In genomic region chr19:18502236-18502632, GRCh38 we compare ENCODE assay signal across 14 cellular contexts. TPM values are rescaled to one million over a fixed set of nuclear protein-coding genes. Genes with fewer than 3 reads are reported as not detected.
DNase-seq lines count a peak whose midpoint lies in the region; ATAC-seq, FAIRE-seq and TF ChIP-seq lines count a peak whose summit lies in the region.
"Had no signal": no experiment of that assay in that cellular context is flagged by ENCODE, and none has a peak within 500 bp of the region (broad histone marks: within the 10 kb centered on the region; RNA-seq: fewer than 3 reads in every experiment).

No MANE protein-coding gene starts in this region.

- 76% methylated on average over 6 of the region's 6 CpGs for WGBS in liver
- no CpG with 5 or more reads among the region's 6 CpGs for WGBS in mesendoderm (ENCODE audit: extremely low coverage, insufficient coverage, low lambda C conversion rate)
- 71 to 85% (median 78%) methylated on average over 6 of the region's 6 CpGs for WGBS in small intestine, 3 donors

- H3K27ac ChIP-seq in liver (ENCODE audit: low read depth in 1 of 2, low read length in 2 of 2): peak overlapping the region; percentile 77 to 81
- H3K27ac ChIP-seq in stomach smooth muscle (ENCODE audit: low read length): peak overlapping the region; percentile 41
- H3K27ac ChIP-seq in mesendoderm (ENCODE audit: low read depth, low read length): no peak overlapping the region
- peak overlapping the region in 1 of 2 donors; percentile 24 for H3K27ac ChIP-seq in small intestine (ENCODE audit: low read depth in 1 of 2, low read length in 1 of 2)

- no peaks in the 10 kb centered on the region for H3K36me3 ChIP-seq in liver (ENCODE audit: control insufficient read depth in 4 of 4, insufficient read depth in 3 of 4, low read depth in 1 of 4, low read length in 3 of 4)
- H3K36me3 ChIP-seq in stomach smooth muscle (ENCODE audit: control insufficient read depth in 2 of 2, insufficient read depth in 2 of 2, low read length in 2 of 2): no peaks in the 10 kb centered on the region
- H3K36me3 ChIP-seq in mesendoderm (ENCODE audit: control insufficient read depth, insufficient read depth, low read length): no peaks in the 10 kb centered on the region
- no peaks in the 10 kb centered on the region for H3K36me3 ChIP-seq in small intestine (ENCODE audit: control insufficient read depth in 2 of 2, insufficient read depth in 2 of 2, low read length in 2 of 2)

- no peak for ATAC-seq in activated CD4-positive, alpha-beta T cell treated with anti-CD3 and anti-CD28 coated beads for 36 hours
- ATAC-seq: SK-N-SH treated with all-trans-retinoic acid at 6 μM for 48 hours had no signal

- H2AK5ac ChIP-seq in mesendoderm (ENCODE audit: low read length): no peak overlapping the region

- no peaks in the 10 kb centered on the region for H3K9me3 ChIP-seq in liver (ENCODE audit: control insufficient read depth in 4 of 4, low read length in 3 of 4)
- H3K9me3 ChIP-seq in stomach smooth muscle (ENCODE audit: control insufficient read depth in 2 of 2, low read length in 2 of 2): no peaks in the 10 kb centered on the region
- H3K9me3 ChIP-seq in small intestine (ENCODE audit: control insufficient read depth, low read depth): no peaks in the 10 kb centered on the region

- H3K27me3 ChIP-seq in liver (ENCODE audit: control insufficient read depth in 4 of 4, insufficient read depth in 4 of 4, low read length in 3 of 4): no peaks in the 10 kb centered on the region
- H3K27me3 ChIP-seq in stomach smooth muscle (ENCODE audit: control insufficient read depth in 1 of 2, insufficient read depth in 2 of 2, low read length in 2 of 2): no peaks in the 10 kb centered on the region
- no peaks in the 10 kb centered on the region for H3K27me3 ChIP-seq in mesendoderm (ENCODE audit: insufficient read depth, low read length, poor library complexity)
- H3K27me3 ChIP-seq in small intestine (ENCODE audit: control insufficient read depth in 2 of 2, insufficient read depth in 2 of 2, low read length in 2 of 2): no peaks in the 10 kb centered on the region

- no peak overlapping the region for H3K4me3 ChIP-seq in liver (ENCODE audit: low read depth in 1 of 3, low read length in 3 of 3)
- H3K4me3 ChIP-seq in stomach smooth muscle (ENCODE audit: low read length in 2 of 2): peak overlapping the region in 1 of 2 donors; percentile 29
- no peak overlapping the region for H3K4me3 ChIP-seq in mesendoderm (ENCODE audit: low read length)
- no peak overlapping the region for H3K4me3 ChIP-seq in small intestine (ENCODE audit: low read depth in 1 of 2, low read length in 2 of 2)

- H3K4me1 Mint-ChIP-seq in activated CD4-positive, alpha-beta T cell treated with anti-CD3 and anti-CD28 coated beads for 36 hours: peaks cover 93% of the 10 kb centered on the region
- peaks cover 54% of the 10 kb centered on the region for H3K4me1 Mint-ChIP-seq in activated T-helper 2 cell treated with anti-CD3 and anti-CD28 coated beads, Interferon-gamma antibody, Interleukin-2, Interleukin-4, amounts not matched to agents 10 μg/mL and 5 μg/mL and 100 μg/mL, durations not matched to agents 14 hours and 24 hours and 36 hours (ENCODE audit: low read depth)
- peaks cover 96% of the 10 kb centered on the region for H3K4me1 Mint-ChIP-seq in activated CD4-positive, alpha-beta memory T cell treated with anti-CD3 and anti-CD28 coated beads, Interleukin-2, amount 10 ng/mL, durations not matched to agents 7 days and 5 days

- peaks cover 2% of the 10 kb centered on the region for H3K36me3 Mint-ChIP-seq in activated CD4-positive, alpha-beta T cell treated with anti-CD3 and anti-CD28 coated beads for 36 hours (ENCODE audit: low read depth)
- no peaks in the 10 kb centered on the region for H3K36me3 Mint-ChIP-seq in activated T-helper 2 cell treated with anti-CD3 and anti-CD28 coated beads, Interferon-gamma antibody, Interleukin-2, Interleukin-4, amounts not matched to agents 10 μg/mL and 5 μg/mL and 100 μg/mL, durations not matched to agents 14 hours and 24 hours and 36 hours (ENCODE audit: low read depth)
- peaks cover 3% of the 10 kb centered on the region for H3K36me3 Mint-ChIP-seq in activated CD4-positive, alpha-beta memory T cell treated with anti-CD3 and anti-CD28 coated beads, Interleukin-2, amount 10 ng/mL, durations not matched to agents 7 days and 5 days (ENCODE audit: low read depth)

- no peak for FAIRE-seq in small intestine (lab: Jason Lieb, UNC)
- FAIRE-seq: A204.1, bronchial epithelial cell had no signal

- no peak overlapping the region for H2BK15ac ChIP-seq in mesendoderm (replicated peaks; ENCODE audit: low read depth)

- H2BK120ac ChIP-seq in mesendoderm (ENCODE audit: low read depth, low read length): no peak overlapping the region

- no peak for TF ChIP-seq RAD21 in liver (IDR thresholded peaks at IDR 0.05)

- H3K4me1 ChIP-seq in liver (ENCODE audit: control insufficient read depth in 4 of 4, insufficient read depth in 4 of 4, low read length in 3 of 4) (peaks cover 55 to 82% (median 81%) of the 10 kb centered on the region in 4 donors), stomach smooth muscle (ENCODE audit: control insufficient read depth, insufficient read depth, low read length) (peaks cover 85% of the 10 kb centered on the region), mesendoderm (ENCODE audit: control insufficient read depth, low read depth, low read length) (no peaks in the 10 kb centered on the region), small intestine (ENCODE audit: control insufficient read depth in 2 of 2, insufficient read depth in 1 of 2, low read depth in 1 of 2, low read length in 1 of 2) (peaks cover 36 to 47% of the 10 kb centered on the region in 2 donors)

- intact Hi-C loops in activated CD4-positive, alpha-beta T cell treated with anti-CD3 and anti-CD28 coated beads for 36 hours (cut with DNase I, micrococcal nuclease): no loop called here
- intact Hi-C loops in activated T-helper 2 cell treated with anti-CD3 and anti-CD28 coated beads, Interferon-gamma antibody, Interleukin-2, Interleukin-4, amounts not matched to agents 10 μg/mL and 5 μg/mL and 100 μg/mL, durations not matched to agents 14 hours and 24 hours and 36 hours (cut with micrococcal nuclease): no loop called here

- peak overlapping the region; percentile 79 for H3K27ac Mint-ChIP-seq in activated CD4-positive, alpha-beta T cell treated with anti-CD3 and anti-CD28 coated beads for 36 hours
- peak overlapping the region; percentile 7 for H3K27ac Mint-ChIP-seq in activated T-helper 2 cell treated with anti-CD3 and anti-CD28 coated beads, Interferon-gamma antibody, Interleukin-2, Interleukin-4, amounts not matched to agents 10 μg/mL and 5 μg/mL and 100 μg/mL, durations not matched to agents 14 hours and 24 hours and 36 hours
- no peak overlapping the region for H3K27ac Mint-ChIP-seq in activated CD4-positive, alpha-beta memory T cell treated with anti-CD3 and anti-CD28 coated beads, Interleukin-2, amount 10 ng/mL, durations not matched to agents 7 days and 5 days

- POLR2A ChIA-PET in activated CD4-positive, alpha-beta T cell treated with anti-CD3 and anti-CD28 coated beads for 36 hours (lab: Charles Lee): interaction anchor here (0.6 kb wide), 1 partner anchor 9 kb away, joined by 3 read pairs; no protein-coding TSS in a partner anchor
- POLR2A ChIA-PET in activated CD4-positive, alpha-beta memory T cell treated with anti-CD3 and anti-CD28 coated beads, Interleukin-2, amount 10 ng/mL, durations not matched to agents 7 days and 5 days (lab: Charles Lee): interaction anchor here (0.9 to 4.0 kb wide), 3 partner anchors 18 to 55 kb away, joined by 3 to 17 read pairs (median 3); partner anchors contain the start of genes ELL and KXD1

- H4K5ac ChIP-seq in mesendoderm (ENCODE audit: low read length): no peak overlapping the region

- no peak overlapping the region for H3K18ac ChIP-seq in mesendoderm (ENCODE audit: low read length)

- no peak overlapping the region for H4K8ac ChIP-seq in mesendoderm (ENCODE audit: low read depth, low read length)

- TF ChIP-seq CTCF in liver (IDR thresholded peaks at IDR 0.05; ENCODE audit: low read depth, low read length, missing input control): no peak

- peak overlapping the region in 1 of 2 donors; percentile 1 for H3K9ac ChIP-seq in liver (ENCODE audit: low read depth in 1 of 2, low read length in 2 of 2)
- peak overlapping the region in 1 of 2 donors; percentile 47 for H3K9ac ChIP-seq in stomach smooth muscle (ENCODE audit: low read length in 2 of 2)
- no peak overlapping the region for H3K9ac ChIP-seq in mesendoderm (ENCODE audit: low read length)

- no peak overlapping the region for H3K4ac ChIP-seq in mesendoderm (ENCODE audit: low read depth, low read length)

- H3K9me3 Mint-ChIP-seq in activated CD4-positive, alpha-beta T cell treated with anti-CD3 and anti-CD28 coated beads for 36 hours (ENCODE audit: low read depth): no peaks in the 10 kb centered on the region
- no peaks in the 10 kb centered on the region for H3K9me3 Mint-ChIP-seq in activated T-helper 2 cell treated with anti-CD3 and anti-CD28 coated beads, Interferon-gamma antibody, Interleukin-2, Interleukin-4, amounts not matched to agents 10 μg/mL and 5 μg/mL and 100 μg/mL, durations not matched to agents 14 hours and 24 hours and 36 hours
- H3K9me3 Mint-ChIP-seq in activated CD4-positive, alpha-beta memory T cell treated with anti-CD3 and anti-CD28 coated beads, Interleukin-2, amount 10 ng/mL, durations not matched to agents 7 days and 5 days: no peaks in the 10 kb centered on the region

- no peak overlapping the region for H3K4me2 ChIP-seq in mesendoderm (ENCODE audit: low read length)

- H3K56ac ChIP-seq in mesendoderm (ENCODE audit: low read length): no peak overlapping the region

- H3K79me2 ChIP-seq in mesendoderm (ENCODE audit: control insufficient read depth, insufficient read depth, low read length): peaks cover 46% of the 10 kb centered on the region

- H2BK5ac ChIP-seq in mesendoderm (ENCODE audit: low read length): no peak overlapping the region

- CTCF ChIA-PET in activated CD4-positive, alpha-beta T cell treated with anti-CD3 and anti-CD28 coated beads for 36 hours (lab: Charles Lee): interaction anchor here (0.6 to 1.0 kb wide), 5 partner anchors 13 to 722 kb away, joined by 3 to 4 read pairs (median 3); no protein-coding TSS in a partner anchor
- CTCF ChIA-PET in activated CD4-positive, alpha-beta memory T cell treated with anti-CD3 and anti-CD28 coated beads, Interleukin-2, amount 10 ng/mL, durations not matched to agents 7 days and 5 days (lab: Charles Lee): no interaction called here

- peaks cover 38% of the 10 kb centered on the region for H3K79me1 ChIP-seq in mesendoderm (ENCODE audit: low read length)

- H3K23ac ChIP-seq in mesendoderm (ENCODE audit: low read length): no peak overlapping the region

- no peak overlapping the region for H3K4me3 Mint-ChIP-seq in activated CD4-positive, alpha-beta T cell treated with anti-CD3 and anti-CD28 coated beads for 36 hours
- H3K4me3 Mint-ChIP-seq in activated T-helper 2 cell treated with anti-CD3 and anti-CD28 coated beads, Interferon-gamma antibody, Interleukin-2, Interleukin-4, amounts not matched to agents 10 μg/mL and 5 μg/mL and 100 μg/mL, durations not matched to agents 14 hours and 24 hours and 36 hours (ENCODE audit: low read depth): no peak overlapping the region
- H3K4me3 Mint-ChIP-seq in activated CD4-positive, alpha-beta memory T cell treated with anti-CD3 and anti-CD28 coated beads, Interleukin-2, amount 10 ng/mL, durations not matched to agents 7 days and 5 days: no peak overlapping the region

- DNase-seq in activated CD4-positive, alpha-beta T cell treated with anti-CD3 and anti-CD28 coated beads for 36 hours: no peak
- no peak for DNase-seq in activated CD4-positive, alpha-beta T cell treated with anti-CD3 and anti-CD28 coated beads, Interleukin-2, amount 50 U/mL, for 48 hours
- DNase-seq in activated T-helper 2 cell treated with anti-CD3 and anti-CD28 coated beads, Interferon-gamma antibody, Interleukin-2, Interleukin-4, amounts not matched to agents 10 μg/mL and 5 μg/mL and 100 μg/mL, durations not matched to agents 14 hours and 24 hours and 36 hours (ENCODE audit: low spot score): no peak
- DNase-seq in mesendoderm: no peak
- no peak for DNase-seq in small intestine
- no peak for DNase-seq in activated CD4-positive, alpha-beta memory T cell treated with anti-CD3 and anti-CD28 coated beads, Interleukin-2, amount 10 ng/mL, durations not matched to agents 7 days and 5 days
- DNase-seq: activated CD4-positive, CD25-positive, alpha-beta regulatory T cell; activated gamma-delta T cell; NCI-H2171 had no signal

- no peaks in the 10 kb centered on the region for H3K27me3 Mint-ChIP-seq in activated CD4-positive, alpha-beta T cell treated with anti-CD3 and anti-CD28 coated beads for 36 hours
- H3K27me3 Mint-ChIP-seq in activated T-helper 2 cell treated with anti-CD3 and anti-CD28 coated beads, Interferon-gamma antibody, Interleukin-2, Interleukin-4, amounts not matched to agents 10 μg/mL and 5 μg/mL and 100 μg/mL, durations not matched to agents 14 hours and 24 hours and 36 hours (ENCODE audit: low read depth): no peaks in the 10 kb centered on the region
- H3K27me3 Mint-ChIP-seq in activated CD4-positive, alpha-beta memory T cell treated with anti-CD3 and anti-CD28 coated beads, Interleukin-2, amount 10 ng/mL, durations not matched to agents 7 days and 5 days: no peaks in the 10 kb centered on the region

RNA-seq across cellular contexts. Expression of gene ELL, which starts 19.6 kb away (rescaled TPM):
- total RNA-seq in activated CD4-positive, alpha-beta T cell treated with anti-CD3 and anti-CD28 coated beads for 36 hours: 10 to 100 TPM; 20.2 to 21.4 TPM
- total RNA-seq in activated T-helper 2 cell treated with anti-CD3 and anti-CD28 coated beads, Interferon-gamma antibody, Interleukin-2, Interleukin-4, amounts not matched to agents 10 μg/mL and 5 μg/mL and 100 μg/mL, durations not matched to agents 14 hours and 24 hours and 36 hours: 27.0 and 27.5 TPM in 2 replicates
- total RNA-seq in liver: 10 to 100 TPM in 1 of 2 donors, 1 to 10 TPM in 1; 7.6 to 10.5 TPM
- polyA plus RNA-seq in liver (1 to 10 TPM; 4.5 to 5.6 TPM), small intestine (10 to 100 TPM in 1 of 3 donors, 1 to 10 TPM in 2; 8.6 to 11.4 (median 9.5) TPM)
- 9.6 TPM for polyA plus RNA-seq in mesendoderm (2013, experiment 1 of 2)
- 9.3 TPM for polyA plus RNA-seq in mesendoderm (2013, experiment 2 of 2)
- total RNA-seq in activated CD4-positive, alpha-beta memory T cell treated with anti-CD3 and anti-CD28 coated beads, Interleukin-2, amount 10 ng/mL, durations not matched to agents 7 days and 5 days: 10 to 100 TPM; 26.2 to 26.3 TPM

RNA-seq across cellular contexts. Expression of gene FKBP8, which starts 41.1 kb away (rescaled TPM):
- 100 to 1,000 TPM; 208 to 211 TPM for total RNA-seq in activated CD4-positive, alpha-beta T cell treated with anti-CD3 and anti-CD28 coated beads for 36 hours
- total RNA-seq in activated T-helper 2 cell treated with anti-CD3 and anti-CD28 coated beads, Interferon-gamma antibody, Interleukin-2, Interleukin-4, amounts not matched to agents 10 μg/mL and 5 μg/mL and 100 μg/mL, durations not matched to agents 14 hours and 24 hours and 36 hours: 196 and 201 TPM in 2 replicates
- 100 to 1,000 TPM in 1 of 2 donors, 10 to 100 TPM in 1; 75.8 to 225 TPM for total RNA-seq in liver
- polyA plus RNA-seq in liver (100 to 1,000 TPM in 1 of 2 donors, 10 to 100 TPM in 1; 59.1 to 126 TPM), small intestine (100 to 1,000 TPM; 175 to 189 (median 185) TPM)
- polyA plus RNA-seq in mesendoderm (2013, experiment 1 of 2): 132 TPM
- 131 TPM for polyA plus RNA-seq in mesendoderm (2013, experiment 2 of 2)
- total RNA-seq in activated CD4-positive, alpha-beta memory T cell treated with anti-CD3 and anti-CD28 coated beads, Interleukin-2, amount 10 ng/mL, durations not matched to agents 7 days and 5 days: 100 to 1,000 TPM; 263 TPM

RNA-seq across cellular contexts. Expression of gene KXD1, which starts 55.4 kb away (rescaled TPM):
- total RNA-seq in activated CD4-positive, alpha-beta T cell treated with anti-CD3 and anti-CD28 coated beads for 36 hours: 100 to 1,000 TPM; 121 to 170 TPM
- 132 and 141 TPM in 2 replicates for total RNA-seq in activated T-helper 2 cell treated with anti-CD3 and anti-CD28 coated beads, Interferon-gamma antibody, Interleukin-2, Interleukin-4, amounts not matched to agents 10 μg/mL and 5 μg/mL and 100 μg/mL, durations not matched to agents 14 hours and 24 hours and 36 hours
- 10 to 100 TPM; 31.8 to 47.0 TPM for total RNA-seq in liver
- polyA plus RNA-seq in liver (10 to 100 TPM; 39.9 to 53.6 TPM), small intestine (10 to 100 TPM; 72.3 to 81.3 (median 78.1) TPM)
- polyA plus RNA-seq in mesendoderm (2013, experiment 1 of 2): 119 TPM
- 123 TPM for polyA plus RNA-seq in mesendoderm (2013, experiment 2 of 2)
- total RNA-seq in activated CD4-positive, alpha-beta memory T cell treated with anti-CD3 and anti-CD28 coated beads, Interleukin-2, amount 10 ng/mL, durations not matched to agents 7 days and 5 days: 10 to 100 TPM; 93.0 to 99.1 TPM
